ENCODE assay signal across 10 cellular contexts in genomic region chr7:106072715-106073091, GRCh38. TPM values are rescaled to one million over a fixed set of nuclear protein-coding genes. Genes with fewer than 3 reads are reported as not detected.
DNase-seq lines count a peak whose midpoint lies in the region; ATAC-seq and TF ChIP-seq lines count a peak whose summit lies in the region.
"Had no signal": no experiment of that assay in that cellular context is flagged by ENCODE, and none has a peak within 500 bp of the region (broad histone marks: within the 10 kb centered on the region; RNA-seq: fewer than 3 reads in every experiment).

No MANE protein-coding gene starts in this region.

- ATAC-seq in Right ventricle myocardium inferior (no peak), lower lobe of right lung (no peak), upper lobe of left lung (ENCODE audit: low FRiP score in 2 of 2) (no peak), GM21526 (IDR thresholded peaks at IDR 0.05; ENCODE audit: low FRiP score, unreplicated experiment) (no peak)
- ATAC-seq: GM23338 had no signal

- H3K36me3 ChIP-seq in left ventricle myocardium inferior (no peaks in the 10 kb centered on the region), lower lobe of right lung (no peaks in the 10 kb centered on the region), upper lobe of left lung (no peaks in the 10 kb centered on the region)

- 61 to 62% methylated on average over 4 of the region's 4 CpGs for WGBS in upper lobe of left lung, 2 donors

- TF ChIP-seq POLR2A in upper lobe of left lung (IDR thresholded peaks at IDR 0.05) = no peak

- peak overlapping the region; percentile 96 for H3K27ac Mint-ChIP-seq in activated CD4-positive, alpha-beta memory T cell treated with anti-CD3 and anti-CD28 coated beads, Interleukin-2, amount 10 ng/mL, durations not matched to agents 7 days and 5 days
- H3K27ac Mint-ChIP-seq: GM23338 had no signal

- POLR2A ChIA-PET in activated CD4-positive, alpha-beta memory T cell treated with anti-CD3 and anti-CD28 coated beads, Interleukin-2, amount 10 ng/mL, durations not matched to agents 7 days and 5 days (lab: Charles Lee) = interaction anchor here (1.2 to 5.5 kb wide), 10 partner anchors 10 to 381 kb away, joined by 3 to 93 read pairs (median 8); partner anchors contain the start of genes NAMPT and SYPL1

- no peak for TF ChIP-seq CTCF in left ventricle myocardium inferior (IDR thresholded peaks at IDR 0.05; ENCODE audit: borderline replicate concordance)
- no peak for TF ChIP-seq CTCF in lower lobe of right lung (IDR thresholded peaks at IDR 0.05)
- no peak for TF ChIP-seq CTCF in upper lobe of left lung (IDR thresholded peaks at IDR 0.05)

- TF ChIP-seq EP300 in upper lobe of left lung (IDR thresholded peaks at IDR 0.05) = no peak

- DNase-seq in left ventricle myocardium inferior (no peak), Right ventricle myocardium inferior (ENCODE audit: missing footprints) (no peak), lower lobe of right lung (no peak), upper lobe of left lung (no peak), DMS 273 (lab: John Stamatoyannopoulos, UW; ENCODE audit: unreplicated experiment) (no peak), DMS79 treated with DMSO at 0.1 percent for 48 hours (lab: John Stamatoyannopoulos, UW) (no peak)
- no peak for DNase-seq in activated CD4-positive, alpha-beta memory T cell treated with anti-CD3 and anti-CD28 coated beads, Interleukin-2, amount 10 ng/mL, durations not matched to agents 7 days and 5 days
- DNase-seq: aorta had no signal

- H3K36me3 Mint-ChIP-seq in activated CD4-positive, alpha-beta memory T cell treated with anti-CD3 and anti-CD28 coated beads, Interleukin-2, amount 10 ng/mL, durations not matched to agents 7 days and 5 days (ENCODE audit: low read depth) = peaks cover 5% of the 10 kb centered on the region

- no peak overlapping the region for H3K4me3 Mint-ChIP-seq in activated CD4-positive, alpha-beta memory T cell treated with anti-CD3 and anti-CD28 coated beads, Interleukin-2, amount 10 ng/mL, durations not matched to agents 7 days and 5 days
- H3K4me3 Mint-ChIP-seq: GM23338 had no signal

- H3K9me3 Mint-ChIP-seq in activated CD4-positive, alpha-beta memory T cell treated with anti-CD3 and anti-CD28 coated beads, Interleukin-2, amount 10 ng/mL, durations not matched to agents 7 days and 5 days = no peaks in the 10 kb centered on the region
- H3K9me3 Mint-ChIP-seq: GM23338 had no signal

- H3K4me1 ChIP-seq in left ventricle myocardium inferior (peaks cover 86% of the 10 kb centered on the region), lower lobe of right lung (peaks cover 33% of the 10 kb centered on the region), upper lobe of left lung (peaks cover 29 to 39% (median 35%) of the 10 kb centered on the region in 4 donors)

- H3K27ac ChIP-seq in left ventricle myocardium inferior (replicated peaks) = peak overlapping the region; percentile 81
- H3K27ac ChIP-seq in lower lobe of right lung = peak overlapping the region; percentile 80
- H3K27ac ChIP-seq in upper lobe of left lung = peak overlapping the region; percentile 76 to 86 (median 80)

- intact Hi-C loops in left ventricle myocardium inferior (cut with micrococcal nuclease) (no loop called here), Right ventricle myocardium inferior (cut with DNase I) (loop anchor here (5.0 kb wide), 1 partner anchor 1095 kb away; the partner anchor contains the start of gene HBP1), lower lobe of right lung (cut with DNase I) (no loop called here)

- CTCF ChIA-PET in activated CD4-positive, alpha-beta memory T cell treated with anti-CD3 and anti-CD28 coated beads, Interleukin-2, amount 10 ng/mL, durations not matched to agents 7 days and 5 days (lab: Charles Lee) = interaction anchor here (0.8 to 3.0 kb wide), 8 partner anchors 14 to 1154 kb away, joined by 3 to 17 read pairs (median 5); no protein-coding TSS in a partner anchor

- peaks cover 45% of the 10 kb centered on the region for H3K4me1 Mint-ChIP-seq in activated CD4-positive, alpha-beta memory T cell treated with anti-CD3 and anti-CD28 coated beads, Interleukin-2, amount 10 ng/mL, durations not matched to agents 7 days and 5 days

- H3K27me3 Mint-ChIP-seq in activated CD4-positive, alpha-beta memory T cell treated with anti-CD3 and anti-CD28 coated beads, Interleukin-2, amount 10 ng/mL, durations not matched to agents 7 days and 5 days = no peaks in the 10 kb centered on the region

- H3K4me3 ChIP-seq in left ventricle myocardium inferior (no peak overlapping the region), lower lobe of right lung (no peak overlapping the region), upper lobe of left lung (no peak overlapping the region)
- H3K4me3 ChIP-seq: GM23338 had no signal

- H3K27me3 ChIP-seq in left ventricle myocardium inferior (ENCODE audit: low read depth) (no peaks in the 10 kb centered on the region), lower lobe of right lung (ENCODE audit: low read depth) (no peaks in the 10 kb centered on the region), upper lobe of left lung (no peaks in the 10 kb centered on the region)

- no peaks in the 10 kb centered on the region for H3K9me3 ChIP-seq in left ventricle myocardium inferior (replicated peaks)
- no peaks in the 10 kb centered on the region for H3K9me3 ChIP-seq in lower lobe of right lung
- no peaks in the 10 kb centered on the region for H3K9me3 ChIP-seq in upper lobe of left lung

RNA-seq across cellular contexts. Expression of gene SYPL1, which starts 39.4 kb away (rescaled TPM):
- 83.6 TPM for total RNA-seq in left ventricle myocardium inferior
- total RNA-seq in Right ventricle myocardium inferior = 89.9 TPM
- 10 to 100 TPM; 37.5 to 38.8 TPM for total RNA-seq in activated CD4-positive, alpha-beta memory T cell treated with anti-CD3 and anti-CD28 coated beads, Interleukin-2, amount 10 ng/mL, durations not matched to agents 7 days and 5 days
- 79.6 TPM for total RNA-seq in lower lobe of right lung
- total RNA-seq in upper lobe of left lung = 10 to 100 TPM; 24.1 to 100.0 (median 71.7) TPM
